In genomic region chr16:23145186-23145585, GRCh38 we compare ENCODE assay signal across 9 cellular contexts. TPM values are rescaled to one million over a fixed set of nuclear protein-coding genes. Genes with fewer than 3 reads are reported as not detected.
DNase-seq lines count a peak whose midpoint lies in the region; ATAC-seq and TF ChIP-seq lines count a peak whose summit lies in the region.
"Had no signal": no experiment of that assay in that cellular context is flagged by ENCODE, and none has a peak within 500 bp of the region (broad histone marks: within the 10 kb centered on the region; RNA-seq: fewer than 3 reads in every experiment).

No MANE protein-coding gene starts in this region.

- H3K36me3 ChIP-seq in breast epithelium (no peaks in the 10 kb centered on the region), mesendoderm (ENCODE audit: control insufficient read depth, insufficient read depth, low read length) (no peaks in the 10 kb centered on the region), ovary (no peaks in the 10 kb centered on the region)

- no peak overlapping the region for H2BK120ac ChIP-seq in mesendoderm (ENCODE audit: low read depth, low read length)

- H3K79me1 ChIP-seq in mesendoderm (ENCODE audit: low read length): peaks cover 20% of the 10 kb centered on the region

- no peak overlapping the region for H2AK5ac ChIP-seq in mesendoderm (ENCODE audit: low read length)

- H3K36me3 Mint-ChIP-seq in effector memory CD8-positive, alpha-beta T cell (ENCODE audit: insufficient read depth): peaks cover 3% of the 10 kb centered on the region
- H3K36me3 Mint-ChIP-seq: immature natural killer cell had no signal

- H3K4me3 Mint-ChIP-seq in effector memory CD8-positive, alpha-beta T cell: no peak overlapping the region
- H3K4me3 Mint-ChIP-seq: immature natural killer cell had no signal

- H3K79me2 ChIP-seq in mesendoderm (ENCODE audit: control insufficient read depth, insufficient read depth, low read length): peaks cover 44% of the 10 kb centered on the region

- no CpG with 5 or more reads among the region's 6 CpGs for WGBS in mesendoderm (ENCODE audit: extremely low coverage, insufficient coverage, low lambda C conversion rate)
- WGBS in ovary, 3 donors: 72 to 87% (median 80%) methylated on average over 6 of the region's 6 CpGs

- H4K8ac ChIP-seq in mesendoderm (ENCODE audit: low read depth, low read length): no peak overlapping the region

- H3K23ac ChIP-seq in mesendoderm (ENCODE audit: low read length): no peak overlapping the region

- TF ChIP-seq CTCF in breast epithelium (IDR thresholded peaks at IDR 0.05) (no peak), ovary (IDR thresholded peaks at IDR 0.05) (no peak)

- H3K27ac ChIP-seq in breast epithelium (peak overlapping the region; percentile 84 to 87), mesendoderm (ENCODE audit: low read depth, low read length) (no peak overlapping the region), ovary (no peak overlapping the region)

- peaks cover 18 to 25% of the 10 kb centered on the region in 2 donors for H3K4me1 Mint-ChIP-seq in effector memory CD8-positive, alpha-beta T cell (ENCODE audit: low read depth in 2 of 2)

- no peak for TF ChIP-seq POLR2A in breast epithelium (IDR thresholded peaks at IDR 0.05)
- no peak for TF ChIP-seq POLR2A in ovary (IDR thresholded peaks at IDR 0.05)

- H3K4ac ChIP-seq in mesendoderm (ENCODE audit: low read depth, low read length): no peak overlapping the region

- intact Hi-C loops in breast epithelium (cut with DNase I; ENCODE audit: low total_unique reads): no loop called here
- intact Hi-C loops in ovary (cut with DNase I): no loop called here

- no peaks in the 10 kb centered on the region for H3K9me3 Mint-ChIP-seq in effector memory CD8-positive, alpha-beta T cell
- H3K9me3 Mint-ChIP-seq: immature natural killer cell had no signal

- no peak overlapping the region for H2BK5ac ChIP-seq in mesendoderm (ENCODE audit: low read length)

- H3K4me1 ChIP-seq in breast epithelium (no peaks in the 10 kb centered on the region), mesendoderm (ENCODE audit: control insufficient read depth, low read depth, low read length) (peaks cover 18% of the 10 kb centered on the region), ovary (ENCODE audit: insufficient read depth) (peaks cover 5% of the 10 kb centered on the region)

- in situ Hi-C loops in Caki2 (cut with HindIII; ENCODE audit: low pct_unique_long_range_greater_than_20kb, low sequenced_read_pairs): no loop called here
- in situ Hi-C loops in KBM-7 (cut with MboI; ENCODE audit: low pct_unique_long_range_greater_than_20kb, low sequenced_read_pairs): no loop called here

- H3K9me3 ChIP-seq in breast epithelium (no peaks in the 10 kb centered on the region), ovary (no peaks in the 10 kb centered on the region)

- H3K9ac ChIP-seq in mesendoderm (ENCODE audit: low read length): no peak overlapping the region

- no peak overlapping the region for H3K4me2 ChIP-seq in mesendoderm (ENCODE audit: low read length)

- H3K27me3 ChIP-seq in breast epithelium: no peaks in the 10 kb centered on the region
- H3K27me3 ChIP-seq in mesendoderm (ENCODE audit: insufficient read depth, low read length, poor library complexity): no peaks in the 10 kb centered on the region
- H3K27me3 ChIP-seq in ovary: no peaks in the 10 kb centered on the region

- DNase-seq in Caki2 (ENCODE audit: low read depth) (peak; percentile 86), NCI-H128 (lab: John Stamatoyannopoulos, UW; ENCODE audit: unreplicated experiment) (peak; percentile 6), breast epithelium (ENCODE audit: low spot score in 2 of 2) (peak in 1 of 2 donors; percentile 54), mesendoderm (peak; percentile 52), ovary (no peak), cerebellum (ENCODE audit: low spot score) (no peak), KBM-7 (no peak)
- no peak for DNase-seq in effector memory CD8-positive, alpha-beta T cell
- DNase-seq: immature natural killer cell had no signal

- no peak overlapping the region for H3K18ac ChIP-seq in mesendoderm (ENCODE audit: low read length)

- no peak overlapping the region for H3K56ac ChIP-seq in mesendoderm (ENCODE audit: low read length)

- H3K4me3 ChIP-seq in breast epithelium (peak overlapping the region in 2 of 3 donors; percentile 3 to 32), mesendoderm (ENCODE audit: low read length) (no peak overlapping the region), ovary (no peak overlapping the region)

- H4K5ac ChIP-seq in mesendoderm (ENCODE audit: low read length): no peak overlapping the region

- ATAC-seq in effector memory CD8-positive, alpha-beta T cell (replicated peaks): no peak

- TF ChIP-seq EP300 in ovary (IDR thresholded peaks at IDR 0.05): no peak

- no peaks in the 10 kb centered on the region for H3K27me3 Mint-ChIP-seq in effector memory CD8-positive, alpha-beta T cell

- no peak overlapping the region for H3K27ac Mint-ChIP-seq in effector memory CD8-positive, alpha-beta T cell

- H2BK15ac ChIP-seq in mesendoderm (replicated peaks; ENCODE audit: low read depth): no peak overlapping the region

RNA-seq across cellular contexts. Expression of gene USP31, which starts 4.1 kb away (rescaled TPM):
- total RNA-seq in Caki2 (2014; rRNA removed; shearing (Covaris generic); ENCODE audit: low replicate concordance): 3.9 and 6.7 TPM in 2 replicates
- total RNA-seq in breast epithelium (10 to 100 TPM in 2 of 3 donors, 1 to 10 TPM in 1; 6.7 to 40.7 (median 21.0) TPM), ovary (10 to 100 TPM in 1 of 7 donors, 1 to 10 TPM in 6; 2.5 to 10.6 (median 7.5) TPM), cerebellum (25.4 TPM)
- 7.4 TPM for polyA plus RNA-seq in mesendoderm (2013, experiment 1 of 2)
- polyA plus RNA-seq in mesendoderm (2013, experiment 2 of 2): 7.2 TPM
- 1 to 10 TPM; 1.5 to 3.3 TPM for polyA plus RNA-seq in ovary

RNA-seq across cellular contexts. Expression of gene SCNN1G, which starts 37.4 kb away (rescaled TPM):
- total RNA-seq in Caki2 (2014; rRNA removed; shearing (Covaris generic); ENCODE audit: low replicate concordance): 0.30 TPM in 1 of 2 replicates, not detected in the other
- total RNA-seq in breast epithelium: 1 to 10 TPM in 2 of 3 donors, not detected in 1; 2.0 to 8.8 TPM
- polyA plus RNA-seq in mesendoderm (2013, experiment 1 of 2): 0.07 TPM
- 0.04 TPM for polyA plus RNA-seq in mesendoderm (2013, experiment 2 of 2)
- 1 to 10 TPM in 2 of 7 donors, under 1 TPM in 2, not detected in 3; 0.05 to 2.6 (median 1.0) TPM for total RNA-seq in ovary
- under 1 TPM in 1 of 2 donors, not detected in 1; 0.02 TPM for polyA plus RNA-seq in ovary
- 0.27 TPM for total RNA-seq in cerebellum
- polyA plus RNA-seq: immature natural killer cell had no signal

Comparison
In these comparisons a context has a peak if more than half of its experiments do, and no peak if none do; other contexts are left out.
1. DNase-seq: peak in Caki2 (single experiment), NCI-H128 (single experiment) and mesendoderm (single experiment); none in effector memory CD8-positive, alpha-beta T cell (0 of 3), ovary (0 of 5), cerebellum (single experiment) and KBM-7 (single experiment).
2. H3K27ac ChIP-seq: peak in breast epithelium (2 of 2); none in mesendoderm (single experiment) and ovary (0 of 2).
3. H3K4me3 ChIP-seq: peak in breast epithelium (2 of 3); none in mesendoderm (single experiment) and ovary (single experiment).